Comparison of ENCODE assay signal across 27 cellular contexts in genomic region chr9:20925256-20926046, GRCh38.
"Had no signal": no experiment of that assay in that cellular context is flagged by ENCODE, and none has a peak within 500 bp of the region (broad histone marks: within the 10 kb centered on the region; RNA-seq: fewer than 3 reads in every experiment).

No MANE protein-coding gene starts in this region.

- H3K36me3 ChIP-seq: colonic mucosa, pancreas, prostate gland, suprapubic skin, tibial artery, upper lobe of right lung had no signal

- H3K36me3 Mint-ChIP-seq: stimulated activated memory B cell treated with anti-CD40 and anti-IgM and Interleukin-4, amounts not matched to agents 10 μg/mL and 1 μg/mL and 100 μg/mL, for 72 hours had no signal

- H3K9me3 ChIP-seq: colonic mucosa, esophagus squamous epithelium, heart right ventricle, pancreas, prostate gland, sigmoid colon, suprapubic skin, tibial artery, upper lobe of right lung had no signal

- H3K4me1 Mint-ChIP-seq: neural crest cell; stimulated activated memory B cell treated with anti-CD40 and anti-IgM and Interleukin-4, amounts not matched to agents 10 μg/mL and 1 μg/mL and 100 μg/mL, for 72 hours had no signal

- H3K9me3 Mint-ChIP-seq: activated naive CD4-positive, alpha-beta T cell treated with anti-CD3 and anti-CD28 coated beads, Interleukin-2, amount 50 U/mL, for 24 hours; naive thymus-derived CD8-positive, alpha-beta T cell; stimulated activated memory B cell treated with anti-CD40 and anti-IgM and Interleukin-4, amounts not matched to agents 10 μg/mL and 1 μg/mL and 100 μg/mL, for 72 hours; T-cell had no signal

- H3K4me1 ChIP-seq: colonic mucosa, esophagus squamous epithelium, pancreas, prostate gland, sigmoid colon, suprapubic skin, tibial artery had no signal

- H3K27ac ChIP-seq: colonic mucosa, epithelial cell of prostate, esophagus squamous epithelium, heart right ventricle, pancreas, prostate gland, sigmoid colon, suprapubic skin, tibial artery, upper lobe of right lung, VCaP had no signal

- DNase-seq: anterior cingulate cortex; colonic mucosa; effector CD8-positive, alpha-beta T cell; esophagus squamous epithelium; foreskin melanocyte; heart right ventricle; naive thymus-derived CD8-positive, alpha-beta T cell; nucleus accumbens; pancreas; retina; sigmoid colon; small intestine; stimulated activated CD4-positive, alpha-beta T cell treated with anti-CD3 and anti-CD28 coated beads, Interleukin-4, amount 100 ng/mL, for 24 hours; T-cell; T-helper 9 cell; tibial artery; upper lobe of right lung had no signal

- H3K27me3 ChIP-seq: colonic mucosa, esophagus squamous epithelium, heart right ventricle, pancreas, sigmoid colon, suprapubic skin, tibial artery, upper lobe of right lung had no signal

- H3K27ac Mint-ChIP-seq: activated naive CD4-positive, alpha-beta T cell treated with anti-CD3 and anti-CD28 coated beads, Interleukin-2, amount 50 U/mL, for 24 hours; naive thymus-derived CD8-positive, alpha-beta T cell; stimulated activated memory B cell treated with anti-CD40 and anti-IgM and Interleukin-4, amounts not matched to agents 10 μg/mL and 1 μg/mL and 100 μg/mL, for 72 hours; T-cell had no signal

- FAIRE-seq: bronchial epithelial cell, endometrium, pancreas, small intestine, TTC549 had no signal

- H3K27me3 Mint-ChIP-seq: activated naive CD4-positive, alpha-beta T cell treated with anti-CD3 and anti-CD28 coated beads, Interleukin-2, amount 50 U/mL, for 24 hours; naive thymus-derived CD8-positive, alpha-beta T cell; stimulated activated memory B cell treated with anti-CD40 and anti-IgM and Interleukin-4, amounts not matched to agents 10 μg/mL and 1 μg/mL and 100 μg/mL, for 72 hours; T-cell had no signal

- H3K4me3 Mint-ChIP-seq: activated naive CD4-positive, alpha-beta T cell treated with anti-CD3 and anti-CD28 coated beads, Interleukin-2, amount 50 U/mL, for 24 hours; naive thymus-derived CD8-positive, alpha-beta T cell; neural crest cell; stimulated activated memory B cell treated with anti-CD40 and anti-IgM and Interleukin-4, amounts not matched to agents 10 μg/mL and 1 μg/mL and 100 μg/mL, for 72 hours; T-cell had no signal

- ATAC-seq: heart right ventricle; naive thymus-derived CD8-positive, alpha-beta T cell; pancreas; stimulated activated memory B cell treated with anti-CD40 and anti-IgM and Interleukin-4, amounts not matched to agents 10 μg/mL and 1 μg/mL and 100 μg/mL, for 72 hours; T-cell; upper lobe of right lung had no signal

- H3K4me3 ChIP-seq: colonic mucosa, esophagus squamous epithelium, heart right ventricle, pancreas, prostate gland, sigmoid colon, suprapubic skin, tibial artery, upper lobe of right lung had no signal
